ENCODE assay signal across 1 cellular context in genomic region chr19:6357995-6358394, GRCh38.
TF ChIP-seq lines count a peak whose summit lies in the region.

No MANE protein-coding gene starts in this region.

TF ChIP-seq in H1, 55 proteins besides CTCF, POLR2A, EP300 and RAD21:
- TF ChIP-seq CREB1 (IDR thresholded peaks at IDR 0.05): no peak
- TF ChIP-seq KDM5A (IDR thresholded peaks at IDR 0.05; ENCODE audit: low read length): no peak
- TF ChIP-seq CHD7 (IDR thresholded peaks at IDR 0.05; ENCODE audit: insufficient replicate concordance, low read length): no peak
TF ChIP-seq in H1: peak in this region for 0.
